In the genomic region with DNA sequence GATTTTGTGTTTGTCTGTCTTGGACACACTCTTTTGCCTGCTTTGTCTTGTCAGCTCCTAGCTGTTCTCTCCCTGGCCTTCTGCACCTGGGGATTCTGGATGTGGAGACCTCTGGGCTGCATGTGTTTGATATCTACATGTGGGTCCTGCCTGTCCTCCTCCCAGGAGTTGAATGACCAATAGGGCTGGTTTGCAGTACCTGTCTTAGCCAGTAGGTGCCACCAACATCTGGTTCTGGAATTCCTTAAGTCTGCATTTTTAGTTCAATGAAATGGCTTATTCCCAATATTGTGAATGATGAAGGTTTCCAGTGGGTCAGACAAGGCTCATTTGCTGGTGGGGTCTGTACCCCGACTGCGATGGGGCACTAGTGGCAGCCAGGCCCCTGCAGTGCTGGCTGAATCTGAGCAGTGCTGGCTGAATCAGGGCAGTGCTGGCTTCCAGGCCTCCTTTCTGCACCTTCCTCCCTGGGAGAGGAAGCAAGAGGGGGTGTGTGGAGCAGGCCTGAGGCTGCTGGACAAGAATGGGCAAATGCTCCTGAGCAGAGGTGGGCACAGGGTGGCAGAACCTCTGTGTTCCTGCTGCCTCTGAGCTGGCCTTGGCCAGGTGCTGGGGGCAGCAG, we compare ENCODE assay signal across 9 cellular contexts.
DNase-seq lines count a peak whose midpoint lies in the region; ATAC-seq, FAIRE-seq and TF ChIP-seq lines count a peak whose summit lies in the region.
"Had no signal": no experiment of that assay in that cellular context is flagged by ENCODE, and none has a peak within 500 bp of the region (broad histone marks: within the 10 kb centered on the region; RNA-seq: fewer than 3 reads in every experiment).

No MANE protein-coding gene starts in this region.

- DNase-seq in BJ (ENCODE audit: low read depth) (no peak), GM19239 (ENCODE audit: insufficient read length, low spot score) (no peak), adrenal gland (peak in 1 of 7 donors; percentile 66), right lobe of liver (no peak), DMS79 treated with DMSO at 0.1 percent for 48 hours (lab: John Stamatoyannopoulos, UW) (no peak), NCI-H2029 treated with DMSO at 0.1 percent for 48 hours (lab: John Stamatoyannopoulos, UW) (no peak)

- peak overlapping the region in 1 of 5 donors; percentile 14 for H3K27ac ChIP-seq in adrenal gland
- no peak overlapping the region for H3K27ac ChIP-seq in right lobe of liver

- H3K4me3 ChIP-seq in BJ (ENCODE audit: low read depth, low read length) (no peak overlapping the region), adrenal gland (no peak overlapping the region), right lobe of liver (no peak overlapping the region)

- peak; percentile 57 for TF ChIP-seq CTCF in BJ (IDR thresholded peaks at IDR 0.05; ENCODE audit: insufficient read depth, low read depth, low read length)
- peak in 5 of 6 experiments; percentile 24 to 55 (median 47) for TF ChIP-seq CTCF in adrenal gland (IDR thresholded peaks at IDR 0.05)
- peak; percentile 44 to 65 (median 54) for TF ChIP-seq CTCF in right lobe of liver (IDR thresholded peaks at IDR 0.05)

- intact Hi-C loops in adrenal gland (cut with DNase I): no loop called here
- intact Hi-C loops in right lobe of liver (cut with DNase I): no loop called here

- H3K4me1 ChIP-seq in adrenal gland (replicated peaks in 1 of 2) (peaks cover 32 to 59% of the 10 kb centered on the region in 2 donors), right lobe of liver (peaks cover 0 to 76% (median 34%) of the 10 kb centered on the region in 4 donors)

- no peaks in the 10 kb centered on the region for H3K9me3 ChIP-seq in adrenal gland (replicated peaks in 1 of 3)
- H3K9me3 ChIP-seq in right lobe of liver: no peaks in the 10 kb centered on the region

- H3K36me3 ChIP-seq in BJ (ENCODE audit: control insufficient read depth, insufficient read depth, low read length): peaks cover 3% of the 10 kb centered on the region
- H3K36me3 ChIP-seq in adrenal gland (replicated peaks in 1 of 2): peaks cover 0 to 12% of the 10 kb centered on the region in 2 donors
- H3K36me3 ChIP-seq in right lobe of liver: peaks cover 0 to 17% (median 9%) of the 10 kb centered on the region in 4 donors

- POLR2A ChIA-PET in BJ (lab: Charles Lee): no interaction called here

- no peak for TF ChIP-seq POLR2A in adrenal gland (IDR thresholded peaks at IDR 0.05)
- no peak for TF ChIP-seq POLR2A in right lobe of liver (IDR thresholded peaks at IDR 0.05)

- 95 to 100% (median 98%) methylated on average over 2 of the region's 2 CpGs for WGBS in adrenal gland, 4 donors
- no CpG with 5 or more reads among the region's 2 CpGs for WGBS in right lobe of liver (ENCODE audit: insufficient coverage, low coverage, low lambda C conversion rate, missing lambda C conversion rate)

- peak; percentile 75 for FAIRE-seq in GM19239 (lab: Jason Lieb, UNC)
- FAIRE-seq: colon had no signal

- ATAC-seq in right lobe of liver (peak in 1 of 4 donors; percentile 25), GM21786 (IDR thresholded peaks at IDR 0.05; ENCODE audit: unreplicated experiment) (no peak), GM21717 (IDR thresholded peaks at IDR 0.05; ENCODE audit: unreplicated experiment) (no peak)

- CTCF ChIA-PET in BJ (lab: Yijun Ruan, JAX): interaction anchor here (0.7 to 1.6 kb wide), 5 partner anchors 8 to 38 kb away, joined by 3 to 4 read pairs (median 3); no protein-coding TSS in a partner anchor

- H3K27me3 ChIP-seq in BJ (ENCODE audit: control insufficient read depth, insufficient read depth, low read length) (no peaks in the 10 kb centered on the region), adrenal gland (no peaks in the 10 kb centered on the region), right lobe of liver (no peaks in the 10 kb centered on the region)
